Comparison of ENCODE assay signal across 1 cellular context in genomic region chr11:57764527-57764926, GRCh38.
TF ChIP-seq lines count a peak whose summit lies in the region.

No MANE protein-coding gene starts in this region.

TF ChIP-seq in A549, 52 proteins besides CTCF, POLR2A, EP300 and RAD21:
- TF ChIP-seq EHMT2 (IDR thresholded peaks at IDR 0.05; ENCODE audit: low read depth) (no peak), HOXB13 (CRISPR knock-in tag; IDR thresholded peaks at IDR 0.05; ENCODE audit: low read depth) (no peak), MYC (IDR thresholded peaks at IDR 0.05; ENCODE audit: borderline replicate concordance, low read length) (no peak), JUNB (IDR thresholded peaks at IDR 0.05) (no peak), ZSCAN20 (CRISPR knock-in tag; IDR thresholded peaks at IDR 0.05) (no peak), KDM5A (IDR thresholded peaks at IDR 0.05) (no peak), HEYL (CRISPR knock-in tag; IDR thresholded peaks at IDR 0.05) (no peak), TFCP2L1 (CRISPR knock-in tag; IDR thresholded peaks at IDR 0.05) (no peak), POLR2AphosphoS2 (conservative IDR thresholded peaks at IDR 0.05; ENCODE audit: low read length) (no peak), FOXS1 (CRISPR knock-in tag; IDR thresholded peaks at IDR 0.05) (no peak), HOXB5 (CRISPR knock-in tag; IDR thresholded peaks at IDR 0.05) (no peak), SREBF2 (IDR thresholded peaks at IDR 0.05) (no peak), RARB (CRISPR knock-in tag; IDR thresholded peaks at IDR 0.05) (no peak), CHD2 (IDR thresholded peaks at IDR 0.05; ENCODE audit: low read length, partially characterized antibody) (no peak), CBX2 (IDR thresholded peaks at IDR 0.05; ENCODE audit: borderline replicate concordance, low read depth) (no peak), PHF8 (IDR thresholded peaks at IDR 0.05; ENCODE audit: borderline replicate concordance, low read depth) (no peak)
- TF ChIP-seq, protein P1, sequence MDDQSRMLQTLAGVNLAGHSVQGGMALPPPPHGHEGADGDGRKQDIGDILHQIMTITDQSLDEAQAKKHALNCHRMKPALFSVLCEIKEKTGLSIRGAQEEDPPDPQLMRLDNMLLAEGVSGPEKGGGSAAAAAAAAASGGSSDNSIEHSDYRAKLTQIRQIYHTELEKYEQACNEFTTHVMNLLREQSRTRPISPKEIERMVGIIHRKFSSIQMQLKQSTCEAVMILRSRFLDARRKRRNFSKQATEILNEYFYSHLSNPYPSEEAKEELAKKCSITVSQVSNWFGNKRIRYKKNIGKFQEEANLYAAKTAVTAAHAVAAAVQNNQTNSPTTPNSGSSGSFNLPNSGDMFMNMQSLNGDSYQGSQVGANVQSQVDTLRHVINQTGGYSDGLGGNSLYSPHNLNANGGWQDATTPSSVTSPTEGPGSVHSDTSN (IDR thresholded peaks at IDR 0.05) = no peak
- TF ChIP-seq, protein P2, sequence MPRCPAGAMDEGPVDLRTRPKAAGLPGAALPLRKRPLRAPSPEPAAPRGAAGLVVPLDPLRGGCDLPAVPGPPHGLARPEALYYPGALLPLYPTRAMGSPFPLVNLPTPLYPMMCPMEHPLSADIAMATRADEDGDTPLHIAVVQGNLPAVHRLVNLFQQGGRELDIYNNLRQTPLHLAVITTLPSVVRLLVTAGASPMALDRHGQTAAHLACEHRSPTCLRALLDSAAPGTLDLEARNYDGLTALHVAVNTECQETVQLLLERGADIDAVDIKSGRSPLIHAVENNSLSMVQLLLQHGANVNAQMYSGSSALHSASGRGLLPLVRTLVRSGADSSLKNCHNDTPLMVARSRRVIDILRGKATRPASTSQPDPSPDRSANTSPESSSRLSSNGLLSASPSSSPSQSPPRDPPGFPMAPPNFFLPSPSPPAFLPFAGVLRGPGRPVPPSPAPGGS (IDR thresholded peaks at IDR 0.05) = no peak
- TF ChIP-seq, protein P3, sequence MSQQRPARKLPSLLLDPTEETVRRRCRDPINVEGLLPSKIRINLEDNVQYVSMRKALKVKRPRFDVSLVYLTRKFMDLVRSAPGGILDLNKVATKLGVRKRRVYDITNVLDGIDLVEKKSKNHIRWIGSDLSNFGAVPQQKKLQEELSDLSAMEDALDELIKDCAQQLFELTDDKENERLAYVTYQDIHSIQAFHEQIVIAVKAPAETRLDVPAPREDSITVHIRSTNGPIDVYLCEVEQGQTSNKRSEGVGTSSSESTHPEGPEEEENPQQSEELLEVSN (IDR thresholded peaks at IDR 0.05; ENCODE audit: borderline replicate concordance, low read depth) = no peak
- TF ChIP-seq, protein P4, sequence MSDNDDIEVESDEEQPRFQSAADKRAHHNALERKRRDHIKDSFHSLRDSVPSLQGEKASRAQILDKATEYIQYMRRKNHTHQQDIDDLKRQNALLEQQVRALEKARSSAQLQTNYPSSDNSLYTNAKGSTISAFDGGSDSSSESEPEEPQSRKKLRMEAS (IDR thresholded peaks at IDR 0.05) = no peak
